ENCODE assay signal across 10 cellular contexts in genomic region chr19:16160943-16161560, GRCh38. TPM values are rescaled to one million over a fixed set of nuclear protein-coding genes. Genes with fewer than 3 reads are reported as not detected.
DNase-seq lines count a peak whose midpoint lies in the region; ATAC-seq and TF ChIP-seq lines count a peak whose summit lies in the region.
"Had no signal": no experiment of that assay in that cellular context is flagged by ENCODE, and none has a peak within 500 bp of the region (broad histone marks: within the 10 kb centered on the region; RNA-seq: fewer than 3 reads in every experiment).

No MANE protein-coding gene starts in this region.

- no peaks in the 10 kb centered on the region for H3K36me3 ChIP-seq in A673 (ENCODE audit: insufficient read depth, low read length, poor library complexity, severe bottlenecking)

- peak; percentile 45 for DNase-seq in A673 (ENCODE audit: low spot score)
- DNase-seq in HS-5 (ENCODE audit: low read depth) = peak; percentile 53
- peak; percentile 30 to 74 for DNase-seq in activated T-cell treated with anti-CD3 and anti-CD28 coated beads, Interleukin-2, amount 50 U/mL, for 72 hours
- DNase-seq in kidney tubule cell (ENCODE audit: low spot score) = peak; percentile 81
- DNase-seq in NCI-H1930 (lab: John Stamatoyannopoulos, UW) = no peak
- no peak for DNase-seq in glutamatergic neuron
- DNase-seq: body of pancreas had no signal

- H3K36me3 Mint-ChIP-seq in activated T-cell treated with anti-CD3 and anti-CD28 coated beads, Interleukin-2, amount 50 U/mL, for 72 hours (ENCODE audit: insufficient read depth in 2 of 2) = peaks cover 0 to 11% of the 10 kb centered on the region in 2 donors
- H3K36me3 Mint-ChIP-seq in glutamatergic neuron (ENCODE audit: unreplicated experiment) = no peaks in the 10 kb centered on the region

- peaks cover 27% of the 10 kb centered on the region for H3K4me1 Mint-ChIP-seq in activated T-cell treated with anti-CD3 and anti-CD28 coated beads, Interleukin-2, amount 50 U/mL, for 72 hours (ENCODE audit: low read depth)
- no peaks in the 10 kb centered on the region for H3K4me1 Mint-ChIP-seq in glutamatergic neuron (ENCODE audit: low read depth, unreplicated experiment)

- no peaks in the 10 kb centered on the region for H3K9me3 Mint-ChIP-seq in activated T-cell treated with anti-CD3 and anti-CD28 coated beads, Interleukin-2, amount 50 U/mL, for 72 hours
- H3K9me3 Mint-ChIP-seq in glutamatergic neuron (ENCODE audit: unreplicated experiment) = no peaks in the 10 kb centered on the region

- POLR2A ChIA-PET in A673 (lab: Charles Lee; ENCODE audit: low non-redundant PET) = no interaction called here

- CTCF ChIA-PET in A673 (lab: Charles Lee) = no interaction called here

- no peak overlapping the region for H3K4me3 ChIP-seq in A673 (ENCODE audit: low read depth, low read length, poor library complexity, severe bottlenecking)
- H3K4me3 ChIP-seq: body of pancreas had no signal

- no peaks in the 10 kb centered on the region for H3K4me1 ChIP-seq in A673 (ENCODE audit: insufficient read depth, low read length, poor library complexity, severe bottlenecking)
- H3K4me1 ChIP-seq: body of pancreas had no signal

- peak; percentile 85 for ATAC-seq in activated T-cell treated with anti-CD3 and anti-CD28 coated beads, Interleukin-2, amount 50 U/mL, for 72 hours (replicated peaks in 1 of 2)
- ATAC-seq in GM21423 (IDR thresholded peaks at IDR 0.05; ENCODE audit: unreplicated experiment) (no peak), GM18873 (IDR thresholded peaks at IDR 0.05; ENCODE audit: low FRiP score, unreplicated experiment) (no peak)
- ATAC-seq: body of pancreas had no signal

- TF ChIP-seq CTCF in A673 (conservative IDR thresholded peaks at IDR 0.05; ENCODE audit: low read depth, low read length) (no peak), glutamatergic neuron (IDR thresholded peaks at IDR 0.05; ENCODE audit: partially characterized antibody, unreplicated experiment) (no peak)

- H3K4me3 Mint-ChIP-seq in activated T-cell treated with anti-CD3 and anti-CD28 coated beads, Interleukin-2, amount 50 U/mL, for 72 hours = peak overlapping the region; percentile 50 to 64
- H3K4me3 Mint-ChIP-seq in glutamatergic neuron (ENCODE audit: unreplicated experiment) = no peak overlapping the region

- BruUV-seq in A673 (replicated peaks; lab: Mats Ljungman, UMichigan) = no TSS peak

- intact Hi-C loops in A673 (cut with micrococcal nuclease; ENCODE audit: unreplicated experiment) = no loop called here

- H3K27me3 ChIP-seq in A673 (replicated peaks; ENCODE audit: insufficient read depth, low read depth, low read length, poor library complexity) = no peaks in the 10 kb centered on the region
- H3K27me3 ChIP-seq: body of pancreas had no signal

- no peak overlapping the region for H3K27ac ChIP-seq in A673 (ENCODE audit: low read depth, low read length, poor library complexity, severe bottlenecking)
- H3K27ac ChIP-seq: body of pancreas had no signal

- no peaks in the 10 kb centered on the region for H3K9me3 ChIP-seq in A673 (ENCODE audit: low read depth, low read length, poor library complexity, severe bottlenecking)
- H3K9me3 ChIP-seq: body of pancreas had no signal

- H3K27me3 Mint-ChIP-seq in activated T-cell treated with anti-CD3 and anti-CD28 coated beads, Interleukin-2, amount 50 U/mL, for 72 hours (ENCODE audit: low read depth) = no peaks in the 10 kb centered on the region
- no peaks in the 10 kb centered on the region for H3K27me3 Mint-ChIP-seq in glutamatergic neuron (ENCODE audit: unreplicated experiment)

- H3K27ac Mint-ChIP-seq in activated T-cell treated with anti-CD3 and anti-CD28 coated beads, Interleukin-2, amount 50 U/mL, for 72 hours = peak overlapping the region; percentile 21
- H3K27ac Mint-ChIP-seq in glutamatergic neuron (ENCODE audit: unreplicated experiment) = no peak overlapping the region

RNA-seq across cellular contexts. Expression of gene CIB3, which starts 12.3 kb away (rescaled TPM):
- total RNA-seq in A673 (2021) (not detected in 2 replicates), glutamatergic neuron (ENCODE audit: unreplicated experiment) (not detected)
- total RNA-seq in activated T-cell treated with anti-CD3 and anti-CD28 coated beads, Interleukin-2, amount 50 U/mL, for 72 hours = not detected
- total RNA-seq: body of pancreas, urinary bladder had no signal

RNA-seq across cellular contexts. Expression of gene HSH2D, which starts 17.6 kb away (rescaled TPM):
- total RNA-seq in A673 (2021) (not detected in 2 replicates), glutamatergic neuron (ENCODE audit: unreplicated experiment) (not detected)
- 10 to 100 TPM; 29.9 to 37.2 TPM for total RNA-seq in activated T-cell treated with anti-CD3 and anti-CD28 coated beads, Interleukin-2, amount 50 U/mL, for 72 hours

RNA-seq across cellular contexts. Expression of gene FAM32A, which starts 24.2 kb away (rescaled TPM):
- total RNA-seq in A673 (2021) = 86.2 and 93.2 TPM in 2 replicates
- total RNA-seq in activated T-cell treated with anti-CD3 and anti-CD28 coated beads, Interleukin-2, amount 50 U/mL, for 72 hours = 10 to 100 TPM; 47.0 to 49.5 TPM
- 103 TPM for total RNA-seq in glutamatergic neuron (ENCODE audit: unreplicated experiment)

RNA-seq across cellular contexts. Expression of gene AP1M1, which starts 36.7 kb away (rescaled TPM):
- 105 and 116 TPM in 2 replicates for total RNA-seq in A673 (2021)
- 100 to 1,000 TPM; 112 TPM for total RNA-seq in activated T-cell treated with anti-CD3 and anti-CD28 coated beads, Interleukin-2, amount 50 U/mL, for 72 hours
- 87.6 TPM for total RNA-seq in glutamatergic neuron (ENCODE audit: unreplicated experiment)

RNA-seq across cellular contexts. Expression of gene RAB8A, which starts 49.4 kb away (rescaled TPM):
- total RNA-seq in A673 (2021) (113 and 126 TPM in 2 replicates), glutamatergic neuron (ENCODE audit: unreplicated experiment) (58.9 TPM)
- 10 to 100 TPM; 95.9 to 99.2 TPM for total RNA-seq in activated T-cell treated with anti-CD3 and anti-CD28 coated beads, Interleukin-2, amount 50 U/mL, for 72 hours

Comparison
In these comparisons a context has a peak if more than half of its experiments do, and no peak if none do; other contexts are left out.
1. DNase-seq: peak in A673 (single experiment), HS-5 (single experiment), activated T-cell treated with anti-CD3 and anti-CD28 coated beads, Interleukin-2, amount 50 U/mL, for 72 hours (2 of 2) and kidney tubule cell (single experiment); none in NCI-H1930 (0 of 2) and glutamatergic neuron (single experiment).
2. ATAC-seq: peak in activated T-cell treated with anti-CD3 and anti-CD28 coated beads, Interleukin-2, amount 50 U/mL, for 72 hours (2 of 2); none in GM21423 (single experiment) and GM18873 (single experiment).
3. RNA of gene HSH2D, which starts 17.6 kb away (total RNA-seq): 29.9 to 37.2 TPM in activated T-cell treated with anti-CD3 and anti-CD28 coated beads, Interleukin-2, amount 50 U/mL, for 72 hours; not detected in A673 and not detected in glutamatergic neuron (single experiment); every median in the first group is over 10 times any median in the second.